ENCODE assay signal across 22 cellular contexts in genomic region chr13:21613791-21614190, GRCh38. TPM values are rescaled to one million over a fixed set of nuclear protein-coding genes. Genes with fewer than 3 reads are reported as not detected.
A peak's percentile ranks its signal among the peaks of the same experiment; 100 is the strongest.
DNase-seq lines count a peak whose midpoint lies in the region; ATAC-seq and TF ChIP-seq lines count a peak whose summit lies in the region.
"Had no signal": no experiment of that assay in that cellular context is flagged by ENCODE, and none has a peak within 500 bp of the region (broad histone marks: within the 10 kb centered on the region; RNA-seq: fewer than 3 reads in every experiment).

No MANE protein-coding gene starts in this region.

- TF ChIP-seq EP300 in SK-N-SH (IDR thresholded peaks at IDR 0.05; ENCODE audit: borderline replicate concordance in 1 of 2, low read depth in 1 of 2, low read length in 1 of 2) = no peak

- H3K27ac ChIP-seq in SK-N-SH (ENCODE audit: low read depth in 2 of 2, low read length in 1 of 2) = no peak overlapping the region
- no peak overlapping the region for H3K27ac ChIP-seq in OCI-LY7 (ENCODE audit: low read depth, low read length, poor library complexity, severe bottlenecking)
- no peak overlapping the region for H3K27ac ChIP-seq in right cardiac atrium (ENCODE audit: low read length)
- H3K27ac ChIP-seq: C4-2B, KMS-11, SJSA1 had no signal

- H3K36me3 ChIP-seq in SK-N-SH (replicated peaks in 1 of 2; ENCODE audit: control insufficient read depth in 1 of 2, insufficient read depth in 2 of 2, low read length in 1 of 2) = no peaks in the 10 kb centered on the region
- H3K36me3 ChIP-seq in OCI-LY7 (ENCODE audit: insufficient read depth, low read length) = no peaks in the 10 kb centered on the region
- H3K36me3 ChIP-seq: SJSA1 had no signal

- POLR2A ChIA-PET in SK-N-SH (lab: Yijun Ruan, JAX) = no interaction called here
- POLR2A ChIA-PET in OCI-LY7 (lab: Charles Lee) = interaction anchor here (0.7 to 1.6 kb wide), 3 partner anchors 10 to 38 kb away, joined by 6 read pairs; partner anchors contain the start of gene MICU2

- no peaks in the 10 kb centered on the region for H4K20me1 ChIP-seq in SK-N-SH (ENCODE audit: insufficient read depth)
- no peaks in the 10 kb centered on the region for H4K20me1 ChIP-seq in OCI-LY7 (ENCODE audit: insufficient read depth, low read length)

- DNase-seq in SK-N-SH = no peak
- no peak for DNase-seq in OCI-LY7 (ENCODE audit: low spot score)
- peak; percentile 28 for DNase-seq in astrocyte of the hippocampus (ENCODE audit: low read depth, low spot score)
- peak; percentile 28 for DNase-seq in renal cortical epithelial cell (ENCODE audit: low read depth)
- DNase-seq in stimulated activated CD8-positive, alpha-beta memory T cell treated with anti-CD3 and anti-CD28 coated beads, Interleukin-4, amount 100 ng/mL, for 48 hours = no peak
- no peak for DNase-seq in right cardiac atrium
- DNase-seq: DMS53; GDM1; HCEC 1CT; IMR-90; MV-4-11; NCI-H1694; NCI-H2107; NCI-H446 treated with DMSO at 0.1 percent for 48 hours; NCI-H526 treated with DMSO at 0.1 percent for 48 hours; NK-92 treated with Interleukin-12 subunit alpha and Interleukin-12 subunit beta, amount 100 ng/mL, for 24 hours had no signal

- intact Hi-C loops in OCI-LY7 (cut with micrococcal nuclease; ENCODE audit: unreplicated experiment) (no loop called here), right cardiac atrium (cut with DNase I) (no loop called here)

- H2AFZ ChIP-seq in SK-N-SH (ENCODE audit: low read depth) (no peak overlapping the region), OCI-LY7 (ENCODE audit: low read length) (0 out of 2 replicates have a peak overlapping the region, but pooled peaks have one; percentile 25)

- H3K9me3 ChIP-seq in SK-N-SH (no peaks in the 10 kb centered on the region), OCI-LY7 (ENCODE audit: low read length) (no peaks in the 10 kb centered on the region), right cardiac atrium (ENCODE audit: control insufficient read depth, low read length) (no peaks in the 10 kb centered on the region)
- H3K9me3 ChIP-seq: SJSA1 had no signal

- BruUV-seq in OCI-LY7 (replicated peaks; lab: Mats Ljungman, UMichigan) = no TSS peak

- H3K4me3 ChIP-seq in SK-N-SH (ENCODE audit: low read depth in 2 of 2, low read length in 1 of 2) = no peak overlapping the region
- no peak overlapping the region for H3K4me3 ChIP-seq in OCI-LY7 (ENCODE audit: low read depth, low read length, poor library complexity, severe bottlenecking)
- no peak overlapping the region for H3K4me3 ChIP-seq in right cardiac atrium (ENCODE audit: low read length)
- H3K4me3 ChIP-seq: SJSA1 had no signal

- H3K4me2 ChIP-seq in SK-N-SH (no peak overlapping the region), OCI-LY7 (ENCODE audit: low read length) (no peak overlapping the region)
- H3K4me2 ChIP-seq: KMS-11 had no signal

- CTCF ChIA-PET in SK-N-SH (lab: Yijun Ruan, JAX) = interaction anchor here (1.2 to 1.9 kb wide), 2 partner anchors 24 to 902 kb away, joined by 3 to 6 read pairs; no protein-coding TSS in a partner anchor
- CTCF ChIA-PET in OCI-LY7 (lab: Charles Lee; ENCODE audit: unreplicated experiment) = no interaction called here

- H3K79me2 ChIP-seq in SK-N-SH (ENCODE audit: insufficient read depth) (no peaks in the 10 kb centered on the region), OCI-LY7 (ENCODE audit: insufficient read depth, low read depth, low read length) (no peaks in the 10 kb centered on the region)

- ATAC-seq in SK-N-SH treated with all-trans-retinoic acid at 6 μM for 48 hours (peak; percentile 64), right cardiac atrium (no peak), GM21390 (IDR thresholded peaks at IDR 0.05; ENCODE audit: unreplicated experiment) (no peak)

- no peak for TF ChIP-seq RAD21 in SK-N-SH (IDR thresholded peaks at IDR 0.05; ENCODE audit: low read length)

- TF ChIP-seq CTCF in SK-N-SH (IDR thresholded peaks at IDR 0.05) (no peak), OCI-LY7 (conservative IDR thresholded peaks at IDR 0.05; ENCODE audit: low read length) (no peak)

- H3K27me3 ChIP-seq in SK-N-SH (ENCODE audit: insufficient read depth) (peaks cover 2% of the 10 kb centered on the region; the same call in 1 of the 2 replicates), right cardiac atrium (ENCODE audit: control insufficient read depth, insufficient read depth) (no peaks in the 10 kb centered on the region)
- H3K27me3 ChIP-seq: SJSA1 had no signal

- WGBS in SK-N-SH (ENCODE audit: low lambda C conversion rate) = 38% methylated on average over 4 of the region's 4 CpGs
- 83% methylated on average over 4 of the region's 4 CpGs for WGBS in right cardiac atrium

- no peaks in the 10 kb centered on the region for H3K9me2 ChIP-seq in SK-N-SH
- H3K9me2 ChIP-seq in OCI-LY7 (ENCODE audit: insufficient read depth, low read length) = no peaks in the 10 kb centered on the region

- no peaks in the 10 kb centered on the region for H3F3A ChIP-seq in SK-N-SH (replicated peaks; ENCODE audit: insufficient read depth)

- no peak overlapping the region for H3K9ac ChIP-seq in SK-N-SH
- H3K9ac ChIP-seq: KMS-11 had no signal

- peaks cover 0 to 4% of the 10 kb centered on the region in 2 experiments; a peak in 1 of 4 replicates for H3K4me1 ChIP-seq in SK-N-SH (ENCODE audit: control insufficient read depth in 1 of 2, insufficient read depth in 2 of 2, low read depth in 1 of 2, low read length in 1 of 2)
- H3K4me1 ChIP-seq in OCI-LY7 (ENCODE audit: insufficient read depth, low read length, poor library complexity, severe bottlenecking) = no peaks in the 10 kb centered on the region
- H3K4me1 ChIP-seq in right cardiac atrium (ENCODE audit: control insufficient read depth, insufficient read depth, low read length) = no peaks in the 10 kb centered on the region

TF ChIP-seq in SK-N-SH treated with all-trans-retinoic acid at 6 μM for 48 hours, 23 proteins besides CTCF, POLR2A, EP300 and RAD21:
- TF ChIP-seq RARB (CRISPR knock-in tag; IDR thresholded peaks at IDR 0.05) (no peak), GLIS3 (CRISPR knock-in tag; IDR thresholded peaks at IDR 0.05) (no peak), TCF4 (CRISPR knock-in tag; IDR thresholded peaks at IDR 0.05; ENCODE audit: borderline replicate concordance) (no peak), ZFP3 (CRISPR knock-in tag; IDR thresholded peaks at IDR 0.05) (no peak)
TF ChIP-seq in SK-N-SH treated with all-trans-retinoic acid at 6 μM for 48 hours: peak in this region for 0.

TF ChIP-seq in SK-N-SH, 30 proteins besides CTCF, POLR2A, EP300 and RAD21 (continues in another document):
- TF ChIP-seq EZH2phosphoT487 (IDR thresholded peaks at IDR 0.05; ENCODE audit: borderline replicate concordance, low read depth) (no peak), CHD2 (IDR thresholded peaks at IDR 0.05; ENCODE audit: low read length, partially characterized antibody) (no peak), SIN3A (IDR thresholded peaks at IDR 0.05; ENCODE audit: borderline replicate concordance, low read depth, low read length) (no peak), PBX3 (IDR thresholded peaks at IDR 0.05) (no peak), FOXJ3 (CRISPR knock-in tag; IDR thresholded peaks at IDR 0.05) (no peak), NRF1 (IDR thresholded peaks at IDR 0.05; ENCODE audit: low read depth, low read length) (no peak), RCOR1 (IDR thresholded peaks at IDR 0.05; ENCODE audit: low read length) (no peak), TEAD4 (IDR thresholded peaks at IDR 0.05; ENCODE audit: borderline replicate concordance, insufficient read depth) (no peak), USF1 (IDR thresholded peaks at IDR 0.05; ENCODE audit: borderline replicate concordance, low read depth) (no peak), YY1 (IDR thresholded peaks at IDR 0.05; ENCODE audit: low read depth) (no peak)

RNA-seq across cellular contexts. Expression of gene MICU2, which starts 9.8 kb away (rescaled TPM):
- polyA plus RNA-seq in SK-N-SH (2012; rRNA removed) (46.4 and 56.0 TPM in 2 replicates), right cardiac atrium (70.6 TPM)
- 44.4 and 45.8 TPM in 2 replicates for polyA plus RNA-seq in SK-N-SH (2012; cell fraction: cytosol; rRNA removed)
- 42.5 and 58.5 TPM in 2 replicates for polyA plus RNA-seq in SK-N-SH (2012; cell fraction: nucleus; rRNA removed)
- total RNA-seq in OCI-LY7 (2014; rRNA removed; shearing (Covaris generic)) = 41.6 and 51.3 TPM in 2 replicates
- total RNA-seq in OCI-LY7 (2022) (37.5 and 40.8 TPM in 2 replicates), renal cortical epithelial cell (108 and 140 TPM in 2 replicates), right cardiac atrium (10 to 100 TPM; 50.9 to 56.0 (median 52.8) TPM)

RNA-seq across cellular contexts. Expression of gene FGF9, which starts 57.1 kb away (rescaled TPM):
- polyA plus RNA-seq in SK-N-SH (2012; rRNA removed) (not detected in 2 replicates), right cardiac atrium (3.6 TPM)
- polyA plus RNA-seq in SK-N-SH (2012; cell fraction: cytosol; rRNA removed) = not detected in 2 replicates
- polyA plus RNA-seq in SK-N-SH (2012; cell fraction: nucleus; rRNA removed) = not detected in 2 replicates
- total RNA-seq in OCI-LY7 (2014; rRNA removed; shearing (Covaris generic)) = 2.2 and 4.7 TPM in 2 replicates
- total RNA-seq in OCI-LY7 (2022) (11.4 and 14.4 TPM in 2 replicates), renal cortical epithelial cell (0.52 and 3.6 TPM in 2 replicates), right cardiac atrium (10 to 100 TPM in 3 of 4 donors, 1 to 10 TPM in 1; 3.7 to 13.0 (median 11.8) TPM)
- total RNA-seq: A172 had no signal

Comparison
In these comparisons a context has a peak if more than half of its experiments do, and no peak if none do; other contexts are left out.
1. DNase-seq: peak in astrocyte of the hippocampus (single experiment) and renal cortical epithelial cell (single experiment); none in SK-N-SH (single experiment), OCI-LY7 (single experiment), stimulated activated CD8-positive, alpha-beta memory T cell treated with anti-CD3 and anti-CD28 coated beads, Interleukin-4, amount 100 ng/mL, for 48 hours (single experiment) and right cardiac atrium (0 of 3).